Comparison of ENCODE assay signal across 14 cellular contexts in the genomic region with DNA sequence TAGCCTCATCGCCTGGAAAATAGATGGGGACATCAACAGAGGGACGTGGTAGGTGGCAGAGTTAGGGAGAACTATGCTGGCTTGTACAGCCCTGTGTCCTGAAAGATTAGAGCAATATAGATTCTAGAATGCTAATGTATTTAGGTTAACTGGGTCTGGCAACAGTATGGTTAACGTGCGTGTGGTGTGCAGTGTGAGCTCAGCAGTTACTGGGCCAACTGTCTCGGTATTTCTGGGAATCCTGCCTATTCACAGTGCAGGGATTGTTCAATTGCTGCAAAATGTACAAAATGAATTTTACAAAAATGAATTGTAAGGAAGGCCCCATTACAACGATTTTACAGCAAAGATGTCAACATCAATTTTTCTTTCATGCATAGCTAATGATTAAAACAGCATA. TPM values are rescaled to one million over a fixed set of nuclear protein-coding genes. Genes with fewer than 3 reads are reported as not detected.
DNase-seq lines count a peak whose midpoint lies in the region; ATAC-seq and TF ChIP-seq lines count a peak whose summit lies in the region.
"Had no signal": no experiment of that assay in that cellular context is flagged by ENCODE, and none has a peak within 500 bp of the region (broad histone marks: within the 10 kb centered on the region; RNA-seq: fewer than 3 reads in every experiment).

No MANE protein-coding gene starts in this region.

- no peaks in the 10 kb centered on the region for H3K9me3 ChIP-seq in testis
- H3K9me3 ChIP-seq: tibial artery had no signal

- peaks cover 5% of the 10 kb centered on the region for H3K4me1 ChIP-seq in testis

- no peak overlapping the region for H3K27ac ChIP-seq in testis
- H3K27ac ChIP-seq: 22Rv1, tibial artery had no signal

- peak; percentile 2 for DNase-seq in DMS 273 (lab: John Stamatoyannopoulos, UW; ENCODE audit: unreplicated experiment)
- no peak for DNase-seq in DMS 273 treated with DMSO at 0.1 percent for 48 hours (lab: John Stamatoyannopoulos, UW)
- DNase-seq in dedifferentiated amniotic fluid mesenchymal stem cell (ENCODE audit: extremely low spot score): peak; percentile 47
- DNase-seq in iris pigment epithelial cell (ENCODE audit: low read depth): peak; percentile 74
- peak; percentile 33 for DNase-seq in testis
- DNase-seq in SIG-M5 treated with dmso at 0.1 percent for 504 hours (lab: John Stamatoyannopoulos, UW; ENCODE audit: unreplicated experiment): no peak
- DNase-seq: activated CD8-positive, alpha-beta memory T cell treated with anti-CD3 and anti-CD28 coated beads, Interleukin-2, amount 10 ng/mL, durations not matched to agents 7 days and 5 days; KBM-7; naive thymus-derived CD8-positive, alpha-beta T cell; NCI-H2029 treated with DMSO at 0.1 percent for 48 hours; tibial artery had no signal

- no peak for TF ChIP-seq POLR2A in testis (IDR thresholded peaks at IDR 0.05)

- TF ChIP-seq CTCF in testis (IDR thresholded peaks at IDR 0.05): no peak

- WGBS in testis, 2 donors: 53 to 61% methylated on average over 6 of the region's 6 CpGs

- no peaks in the 10 kb centered on the region for H3K27me3 ChIP-seq in testis
- H3K27me3 ChIP-seq: tibial artery had no signal

- no peak for ATAC-seq in HG03469 (IDR thresholded peaks at IDR 0.05; ENCODE audit: unreplicated experiment)
- ATAC-seq in GM19035 (IDR thresholded peaks at IDR 0.05; ENCODE audit: unreplicated experiment): no peak
- ATAC-seq: activated CD8-positive, alpha-beta memory T cell treated with anti-CD3 and anti-CD28 coated beads, Interleukin-2, amount 10 ng/mL, durations not matched to agents 7 days and 5 days; naive thymus-derived CD8-positive, alpha-beta T cell had no signal

- no peaks in the 10 kb centered on the region for H3K36me3 ChIP-seq in testis (ENCODE audit: low read depth, missing control alignments)

- no peak overlapping the region for H3K4me3 ChIP-seq in testis
- H3K4me3 ChIP-seq: tibial artery had no signal

- intact Hi-C loops in testis (cut with DNase I; ENCODE audit: low total_unique reads): no loop called here

RNA-seq across cellular contexts. Expression of a gene that starts 20.6 kb away (rescaled TPM):
- 10 to 100 TPM; 15.7 to 19.4 TPM for total RNA-seq in testis
- 7.0 TPM for polyA plus RNA-seq in testis (ENCODE audit: insufficient read depth, low read depth, low replicate concordance)
- total RNA-seq: naive thymus-derived CD8-positive, alpha-beta T cell had no signal
- polyA plus RNA-seq: naive thymus-derived CD8-positive, alpha-beta T cell had no signal

Comparison
In these comparisons a context has a peak if more than half of its experiments do, and no peak if none do; other contexts are left out.
1. DNase-seq: peak in DMS 273 (single experiment), dedifferentiated amniotic fluid mesenchymal stem cell (single experiment), iris pigment epithelial cell (single experiment) and testis (single experiment); none in DMS 273 treated with DMSO at 0.1 percent for 48 hours (single experiment) and SIG-M5 treated with dmso at 0.1 percent for 504 hours (single experiment).